ENCODE assay signal across 9 cellular contexts in the genomic region with DNA sequence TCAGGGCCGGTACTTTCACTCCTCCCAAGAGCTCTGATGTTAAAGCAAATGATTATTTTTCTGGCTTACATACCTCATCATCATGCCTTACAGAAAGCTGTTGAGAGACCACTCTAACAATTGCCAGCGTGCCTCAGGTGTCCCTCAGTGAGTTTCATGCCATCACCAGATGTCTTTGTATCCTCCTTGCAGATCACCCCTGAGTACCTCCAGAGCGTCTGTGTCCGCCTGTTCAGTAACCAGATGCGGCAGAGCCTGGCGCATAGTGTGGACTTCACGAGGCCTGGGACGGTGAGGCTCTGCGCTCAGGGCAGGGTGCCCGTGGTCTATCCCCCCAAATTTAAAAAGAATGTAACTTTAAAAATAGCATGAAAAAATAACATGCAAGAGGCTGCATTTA.
"Had no signal": no experiment of that assay in that cellular context is flagged by ENCODE, and none has a peak within 500 bp of the region (broad histone marks: within the 10 kb centered on the region; RNA-seq: fewer than 3 reads in every experiment).

No MANE protein-coding gene starts in this region.

- FAIRE-seq: HepG2, HTR-8/SVneo, K562 had no signal

- H3K36me3 Mint-ChIP-seq: IgD-negative memory B cell had no signal

- H3K4me1 Mint-ChIP-seq: IgD-negative memory B cell had no signal

- H3K9me3 Mint-ChIP-seq: IgD-negative memory B cell had no signal

- ATAC-seq: HepG2, K562 had no signal

- H3K27me3 Mint-ChIP-seq: IgD-negative memory B cell had no signal

- H3K27ac ChIP-seq: HL-60, KMS-11 had no signal

- H3K27ac Mint-ChIP-seq: IgD-negative memory B cell had no signal

- H3K4me3 Mint-ChIP-seq: IgD-negative memory B cell had no signal

- H3K9ac ChIP-seq: KMS-11 had no signal

- DNase-seq: IMR-90, KBM-7, KG1 had no signal

- H3K4me2 ChIP-seq: KMS-11 had no signal

- H3K4me3 ChIP-seq: K562 had no signal
